24 cellular contexts compared by ENCODE assay signal in the genomic region with DNA sequence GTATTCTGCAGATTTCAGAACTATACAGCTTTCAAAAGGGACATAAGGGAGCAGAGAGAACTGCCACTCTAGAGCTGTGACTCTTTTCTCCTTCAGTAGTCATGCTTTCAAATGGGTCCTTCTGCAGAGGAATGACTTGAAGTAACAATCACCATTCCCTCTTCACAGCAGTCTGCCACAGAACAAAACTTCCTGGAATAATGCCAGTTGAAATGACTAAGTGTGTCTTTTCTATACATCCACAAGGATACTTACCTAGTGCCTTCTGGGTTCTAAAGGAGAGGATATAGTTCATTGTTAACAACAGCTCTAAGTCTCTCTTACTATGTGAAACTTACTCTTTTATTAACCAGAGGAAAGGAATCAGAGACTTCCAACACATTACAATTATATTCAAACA.
DNase-seq lines count a peak whose midpoint lies in the region; ATAC-seq, FAIRE-seq and TF ChIP-seq lines count a peak whose summit lies in the region.
"Had no signal": no experiment of that assay in that cellular context is flagged by ENCODE, and none has a peak within 500 bp of the region (broad histone marks: within the 10 kb centered on the region; RNA-seq: fewer than 3 reads in every experiment).

No MANE protein-coding gene starts in this region.

- H3K27ac ChIP-seq in kidney (ENCODE audit: low read depth in 2 of 2, low read length in 2 of 2) (no peak overlapping the region), dorsolateral prefrontal cortex (no peak overlapping the region)
- H3K27ac ChIP-seq: BLaER1, KMS-11, left ventricle myocardium inferior, parathyroid adenoma, Peyer's patch had no signal

- no peak for TF ChIP-seq EP300 in Ishikawa (IDR thresholded peaks at IDR 0.05; ENCODE audit: borderline replicate concordance)

- no peaks in the 10 kb centered on the region for H3K27me3 ChIP-seq in adipocyte (replicated peaks; ENCODE audit: control insufficient read depth, insufficient read depth, low read length)
- no peaks in the 10 kb centered on the region for H3K27me3 ChIP-seq in dorsolateral prefrontal cortex
- H3K27me3 ChIP-seq: BLaER1, Peyer's patch had no signal

- no peak overlapping the region for H3K4me3 ChIP-seq in adipocyte (ENCODE audit: low read length)
- H3K4me3 ChIP-seq in kidney (ENCODE audit: low read length in 2 of 2): no peak overlapping the region
- no peak overlapping the region for H3K4me3 ChIP-seq in dorsolateral prefrontal cortex
- H3K4me3 ChIP-seq: BLaER1, left ventricle myocardium inferior, Peyer's patch had no signal

- intact Hi-C loops in kidney (cut with DNase I) (no loop called here), dorsolateral prefrontal cortex (cut with DNase I) (no loop called here)

- no peak for TF ChIP-seq CTCF in kidney (IDR thresholded peaks at IDR 0.05; ENCODE audit: borderline replicate concordance, extremely low read depth, insufficient read depth)
- no peak for TF ChIP-seq CTCF in dorsolateral prefrontal cortex (IDR thresholded peaks at IDR 0.05 in 54 of 56, conservative IDR thresholded peaks at IDR 0.05 in 2 of 56; ENCODE audit: low read depth in 1 of 56, partially characterized antibody in 56 of 56)

- no peak overlapping the region for H3K9ac ChIP-seq in adipocyte (ENCODE audit: low read length)
- no peak overlapping the region for H3K9ac ChIP-seq in kidney (ENCODE audit: low read length in 2 of 2)
- H3K9ac ChIP-seq: BLaER1, KMS-11, parathyroid adenoma had no signal

- H3K36me3 ChIP-seq in adipocyte (ENCODE audit: control insufficient read depth, insufficient read depth, low read length, severe bottlenecking) (no peaks in the 10 kb centered on the region), kidney (ENCODE audit: control insufficient read depth in 1 of 2, insufficient read depth in 2 of 2, low read length in 2 of 2) (no peaks in the 10 kb centered on the region)
- H3K36me3 ChIP-seq: BLaER1, left ventricle myocardium inferior, Peyer's patch had no signal

- H3K4me1 ChIP-seq in adipocyte (ENCODE audit: control insufficient read depth, insufficient read depth, low read length) (no peaks in the 10 kb centered on the region), kidney (ENCODE audit: control insufficient read depth in 1 of 2, insufficient read depth in 1 of 2, low read depth in 1 of 2, low read length in 2 of 2) (no peaks in the 10 kb centered on the region)
- H3K4me1 ChIP-seq: BLaER1, Caco-2, left ventricle myocardium inferior, parathyroid adenoma, Peyer's patch had no signal

- no peak for TF ChIP-seq RAD21 in Ishikawa (IDR thresholded peaks at IDR 0.05; ENCODE audit: low read depth)

- H3K9me3 ChIP-seq in adipocyte (ENCODE audit: control insufficient read depth, low read length) (no peaks in the 10 kb centered on the region), kidney (ENCODE audit: control insufficient read depth in 1 of 2, low read length in 2 of 2) (no peaks in the 10 kb centered on the region)
- H3K9me3 ChIP-seq: BLaER1, Caco-2, left ventricle myocardium inferior, Peyer's patch had no signal

- peak; percentile 21 for DNase-seq in A172 (ENCODE audit: low spot score)
- DNase-seq in adipocyte (ENCODE audit: low read depth): peak; percentile 25
- peak; percentile 35 for DNase-seq in glomerular visceral epithelial cell (ENCODE audit: extremely low spot score)
- no peak for DNase-seq in kidney
- DNase-seq in dorsolateral prefrontal cortex: no peak
- no peak for DNase-seq in NCI-H226
- DNase-seq: activated CD4-positive, alpha-beta T cell treated with anti-CD3 and anti-CD28 coated beads, Interleukin-2, amount 50 U/mL, for 4 hours; activated CD8-positive, alpha-beta memory T cell treated with anti-CD3 and anti-CD28 coated beads, Interleukin-2, amount 50 U/mL, for 4 hours; activated naive CD8-positive, alpha-beta T cell treated with anti-CD3 and anti-CD28 coated beads for 36 hours; Caco-2; left ventricle myocardium inferior; NCI-H2227 treated with DMSO at 0.1 percent for 48 hours; Peyer's patch had no signal

- FAIRE-seq in kidney (lab: Jason Lieb, UNC): no peak
- FAIRE-seq: colon, GM18507 had no signal

- ATAC-seq in HG02678 (IDR thresholded peaks at IDR 0.05; ENCODE audit: unreplicated experiment): no peak
- ATAC-seq: activated T-helper 17 cell treated with anti-CD3 and anti-CD28 coated beads, Interleukin-2, amount 50 U/mL, for 72 hours; natural killer cell treated with Interleukin-12 subunit alpha and Interleukin-12 subunit beta and Interleukin-15 and Interleukin-18, amount 100 ng/mL, for 72 hours; sciatic nerve; SK-N-SH treated with all-trans-retinoic acid at 6 μM for 48 hours had no signal

TF ChIP-seq in Ishikawa, 13 proteins besides CTCF, POLR2A, EP300 and RAD21:
- TF ChIP-seq NFIC (IDR thresholded peaks at IDR 0.05) (peak; percentile 64; the same call in 1 of the 2 replicates), CREB1 (IDR thresholded peaks at IDR 0.05; ENCODE audit: low read depth) (no peak)

Comparison
In these comparisons a context has a peak if more than half of its experiments do, and no peak if none do; other contexts are left out.
1. DNase-seq: peak in A172 (single experiment), adipocyte (single experiment) and glomerular visceral epithelial cell (single experiment); none in kidney (single experiment), dorsolateral prefrontal cortex (0 of 10) and NCI-H226 (single experiment).